1 cellular context compared by ENCODE assay signal in the genomic region with DNA sequence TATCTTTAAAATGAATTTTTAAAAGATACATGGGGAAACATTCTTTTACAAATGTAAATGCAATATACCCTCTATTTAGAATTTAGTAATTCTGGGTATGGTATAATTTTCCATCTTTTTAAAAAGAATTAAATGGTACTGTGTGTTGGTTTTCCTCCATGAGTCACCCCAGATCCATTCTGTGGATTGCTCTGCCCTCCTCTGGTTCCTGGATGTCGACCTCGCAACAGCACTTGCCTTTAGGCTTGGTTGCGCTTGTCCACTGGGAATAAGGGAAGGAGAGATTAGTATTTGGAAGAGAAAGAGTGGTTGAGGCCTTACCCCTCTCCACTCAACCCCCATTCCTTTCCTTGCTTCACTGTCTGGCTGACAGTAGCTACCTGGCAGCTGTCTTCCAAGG.
TF ChIP-seq lines count a peak whose summit lies in the region.

No MANE protein-coding gene starts in this region.

TF ChIP-seq in GM23338, 12 proteins besides CTCF, POLR2A, EP300 and RAD21 (continued from another document):
- TF ChIP-seq, protein P1, sequence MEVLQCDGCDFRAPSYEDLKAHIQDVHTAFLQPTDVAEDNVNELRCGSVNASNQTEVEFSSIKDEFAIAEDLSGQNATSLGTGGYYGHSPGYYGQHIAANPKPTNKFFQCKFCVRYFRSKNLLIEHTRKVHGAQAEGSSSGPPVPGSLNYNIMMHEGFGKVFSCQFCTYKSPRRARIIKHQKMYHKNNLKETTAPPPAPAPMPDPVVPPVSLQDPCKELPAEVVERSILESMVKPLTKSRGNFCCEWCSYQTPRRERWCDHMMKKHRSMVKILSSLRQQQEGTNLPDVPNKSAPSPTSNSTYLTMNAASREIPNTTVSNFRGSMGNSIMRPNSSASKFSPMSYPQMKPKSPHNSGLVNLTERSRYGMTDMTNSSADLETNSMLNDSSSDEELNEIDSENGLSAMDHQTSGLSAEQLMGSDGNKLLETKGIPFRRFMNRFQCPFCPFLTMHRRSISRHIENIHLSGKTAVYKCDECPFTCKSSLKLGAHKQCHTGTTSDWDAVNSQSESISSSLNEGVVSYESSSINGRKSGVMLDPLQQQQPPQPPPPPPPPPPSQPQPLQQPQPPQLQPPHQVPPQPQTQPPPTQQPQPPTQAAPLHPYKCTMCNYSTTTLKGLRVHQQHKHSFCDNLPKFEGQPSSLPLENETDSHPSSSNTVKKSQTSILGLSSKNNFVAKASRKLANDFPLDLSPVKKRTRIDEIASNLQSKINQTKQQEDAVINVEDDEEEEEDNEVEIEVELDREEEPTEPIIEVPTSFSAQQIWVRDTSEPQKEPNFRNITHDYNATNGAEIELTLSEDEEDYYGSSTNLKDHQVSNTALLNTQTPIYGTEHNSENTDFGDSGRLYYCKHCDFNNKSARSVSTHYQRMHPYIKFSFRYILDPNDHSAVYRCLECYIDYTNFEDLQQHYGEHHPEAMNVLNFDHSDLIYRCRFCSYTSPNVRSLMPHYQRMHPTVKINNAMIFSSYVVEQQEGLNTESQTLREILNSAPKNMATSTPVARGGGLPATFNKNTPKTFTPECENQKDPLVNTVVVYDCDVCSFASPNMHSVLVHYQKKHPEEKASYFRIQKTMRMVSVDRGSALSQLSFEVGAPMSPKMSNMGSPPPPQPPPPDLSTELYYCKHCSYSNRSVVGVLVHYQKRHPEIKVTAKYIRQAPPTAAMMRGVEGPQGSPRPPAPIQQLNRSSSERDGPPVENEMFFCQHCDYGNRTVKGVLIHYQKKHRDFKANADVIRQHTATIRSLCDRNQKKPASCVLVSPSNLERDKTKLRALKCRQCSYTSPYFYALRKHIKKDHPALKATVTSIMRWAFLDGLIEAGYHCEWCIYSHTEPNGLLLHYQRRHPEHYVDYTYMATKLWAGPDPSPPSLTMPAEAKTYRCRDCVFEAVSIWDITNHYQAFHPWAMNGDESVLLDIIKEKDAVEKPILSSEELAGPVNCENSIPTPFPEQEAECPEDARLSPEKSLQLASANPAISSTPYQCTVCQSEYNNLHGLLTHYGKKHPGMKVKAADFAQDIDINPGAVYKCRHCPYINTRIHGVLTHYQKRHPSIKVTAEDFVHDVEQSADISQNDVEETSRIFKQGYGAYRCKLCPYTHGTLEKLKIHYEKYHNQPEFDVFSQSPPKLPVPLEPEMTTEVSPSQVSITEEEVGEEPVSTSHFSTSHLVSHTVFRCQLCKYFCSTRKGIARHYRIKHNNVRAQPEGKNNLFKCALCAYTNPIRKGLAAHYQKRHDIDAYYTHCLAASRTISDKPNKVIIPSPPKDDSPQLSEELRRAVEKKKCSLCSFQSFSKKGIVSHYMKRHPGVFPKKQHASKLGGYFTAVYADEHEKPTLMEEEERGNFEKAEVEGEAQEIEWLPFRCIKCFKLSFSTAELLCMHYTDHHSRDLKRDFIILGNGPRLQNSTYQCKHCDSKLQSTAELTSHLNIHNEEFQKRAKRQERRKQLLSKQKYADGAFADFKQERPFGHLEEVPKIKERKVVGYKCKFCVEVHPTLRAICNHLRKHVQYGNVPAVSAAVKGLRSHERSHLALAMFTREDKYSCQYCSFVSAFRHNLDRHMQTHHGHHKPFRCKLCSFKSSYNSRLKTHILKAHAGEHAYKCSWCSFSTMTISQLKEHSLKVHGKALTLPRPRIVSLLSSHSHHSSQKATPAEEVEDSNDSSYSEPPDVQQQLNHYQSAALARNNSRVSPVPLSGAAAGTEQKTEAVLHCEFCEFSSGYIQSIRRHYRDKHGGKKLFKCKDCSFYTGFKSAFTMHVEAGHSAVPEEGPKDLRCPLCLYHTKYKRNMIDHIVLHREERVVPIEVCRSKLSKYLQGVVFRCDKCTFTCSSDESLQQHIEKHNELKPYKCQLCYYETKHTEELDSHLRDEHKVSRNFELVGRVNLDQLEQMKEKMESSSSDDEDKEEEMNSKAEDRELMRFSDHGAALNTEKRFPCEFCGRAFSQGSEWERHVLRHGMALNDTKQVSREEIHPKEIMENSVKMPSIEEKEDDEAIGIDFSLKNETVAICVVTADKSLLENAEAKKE (CRISPR knock-in tag; IDR thresholded peaks at IDR 0.05) = no peak
- TF ChIP-seq ETS1 (IDR thresholded peaks at IDR 0.05) (no peak), EZH2 (IDR thresholded peaks at IDR 0.05; ENCODE audit: low read depth, unreplicated experiment) (no peak)
TF ChIP-seq in GM23338: peak in this region for 0.
